In genomic region chr18:56083889-56084288, GRCh38 we compare ENCODE assay signal across 20 cellular contexts.
DNase-seq lines count a peak whose midpoint lies in the region; ATAC-seq, FAIRE-seq and TF ChIP-seq lines count a peak whose summit lies in the region.
"Had no signal": no experiment of that assay in that cellular context is flagged by ENCODE, and none has a peak within 500 bp of the region (broad histone marks: within the 10 kb centered on the region; RNA-seq: fewer than 3 reads in every experiment).

No MANE protein-coding gene starts in this region.

- H3K27ac ChIP-seq in heart right ventricle (peak overlapping the region; percentile 10 to 78 (median 60)), endothelial cell of umbilical vein (ENCODE audit: insufficient read depth, low read depth, low read length) (peak overlapping the region; percentile 95), subcutaneous abdominal adipose tissue (ENCODE audit: low read depth, low read length) (peak overlapping the region; percentile 5)
- H3K27ac ChIP-seq: ascending aorta, WERI-Rb-1 had no signal

- H3K79me2 ChIP-seq in endothelial cell of umbilical vein (ENCODE audit: control insufficient read depth, insufficient read depth, low read length), result no peaks in the 10 kb centered on the region

- FAIRE-seq in endothelial cell of umbilical vein (lab: Jason Lieb, UNC), result peak; percentile 59
- FAIRE-seq: GM18507 had no signal

- no peaks in the 10 kb centered on the region for H3K9me1 ChIP-seq in endothelial cell of umbilical vein (replicated peaks; ENCODE audit: control insufficient read depth, extremely low read depth, insufficient read depth, low read length)

- H3K4me1 ChIP-seq in heart right ventricle (peaks cover 8 to 41% (median 32%) of the 10 kb centered on the region in 9 donors), endothelial cell of umbilical vein (ENCODE audit: control insufficient read depth, extremely low read depth, insufficient read depth, low read length) (peaks cover 26% of the 10 kb centered on the region), subcutaneous abdominal adipose tissue (ENCODE audit: control insufficient read depth in 5 of 5, insufficient read depth in 5 of 5, low read length in 5 of 5) (peaks cover 2 to 23% (median 20%) of the 10 kb centered on the region in 5 donors)
- H3K4me1 ChIP-seq: ascending aorta had no signal

- H4K20me1 ChIP-seq in endothelial cell of umbilical vein (replicated peaks; ENCODE audit: control insufficient read depth, extremely low read depth, insufficient read depth, low read length), result no peaks in the 10 kb centered on the region

- no peak for DNase-seq in heart right ventricle
- DNase-seq in Right ventricle myocardium superior, result no peak
- peak; percentile 76 for DNase-seq in NCI-H2171 (lab: John Stamatoyannopoulos, UW)
- DNase-seq in endothelial cell of umbilical vein (ENCODE audit: low read depth, low spot score), result no peak
- no peak for DNase-seq in AML-193 (lab: John Stamatoyannopoulos, UW)
- no peak for DNase-seq in GM10248 (ENCODE audit: extremely low spot score)
- DNase-seq: activated CD4-positive, alpha-beta memory T cell treated with anti-CD3 and anti-CD28 coated beads for 36 hours; activated naive CD4-positive, alpha-beta T cell treated with anti-CD3 and anti-CD28 coated beads, Interleukin-2, amount 50 U/mL, for 16 hours; activated T-cell treated with anti-CD3 and anti-CD28 coated beads, Interleukin-2, amount 50 U/mL, for 1 hour; MV-4-11; NCI-H510A; occipital lobe; SIG-M5; stimulated activated CD4-positive, alpha-beta T cell treated with anti-CD3 and anti-CD28 coated beads, Interleukin-1b, Interleukin-23, amount 100 ng/mL, for 48 hours; T-helper 17 cell; WERI-Rb-1 had no signal

- H3K27me3 ChIP-seq in heart right ventricle, result no peaks in the 10 kb centered on the region
- H3K27me3 ChIP-seq in endothelial cell of umbilical vein (ENCODE audit: control insufficient read depth in 2 of 2, insufficient read depth in 2 of 2, low read length in 2 of 2), result no peaks in the 10 kb centered on the region
- H3K27me3 ChIP-seq in subcutaneous abdominal adipose tissue (ENCODE audit: control insufficient read depth in 5 of 5, insufficient read depth in 4 of 5, low read length in 5 of 5), result no peaks in the 10 kb centered on the region
- H3K27me3 ChIP-seq: ascending aorta had no signal

- peak overlapping the region; percentile 69 for H3K9ac ChIP-seq in endothelial cell of umbilical vein (replicated peaks; ENCODE audit: extremely low read depth, insufficient read depth, low read length)
- H3K9ac ChIP-seq in subcutaneous abdominal adipose tissue (ENCODE audit: low read length in 5 of 5), result no peak overlapping the region

- no peak for TF ChIP-seq POLR2A in endothelial cell of umbilical vein (IDR thresholded peaks at IDR 0.05; ENCODE audit: low read depth, low read length)

- H3K9me3 ChIP-seq in heart right ventricle, result no peaks in the 10 kb centered on the region
- H3K9me3 ChIP-seq in endothelial cell of umbilical vein (replicated peaks; ENCODE audit: control insufficient read depth, insufficient read depth, low read length), result no peaks in the 10 kb centered on the region
- H3K9me3 ChIP-seq in subcutaneous abdominal adipose tissue (ENCODE audit: control insufficient read depth in 5 of 5, low read length in 5 of 5), result no peaks in the 10 kb centered on the region
- H3K9me3 ChIP-seq: ascending aorta had no signal

- POLR2A ChIA-PET in endothelial cell of umbilical vein (lab: Charles Lee) (interaction anchor here (1.3 to 1.4 kb wide), 3 partner anchors 24 to 682 kb away, joined by 3 to 4 read pairs (median 3); no protein-coding TSS in a partner anchor), GM10248 (lab: Yijun Ruan, JAX) (no interaction called here)

- ATAC-seq in heart right ventricle (peak in 4 of 8 donors; percentile 23 to 56 (median 32)), Right ventricle myocardium superior (ENCODE audit: poor library complexity) (no peak), GM18858 (IDR thresholded peaks at IDR 0.05; ENCODE audit: unreplicated experiment) (no peak)
- ATAC-seq: T-helper 17 cell had no signal

- CTCF ChIA-PET in endothelial cell of umbilical vein (lab: Charles Lee) (interaction anchor here (1.0 to 2.0 kb wide), 10 partner anchors 10 to 493 kb away, joined by 3 to 13 read pairs (median 4); no protein-coding TSS in a partner anchor), GM10248 (lab: Yijun Ruan, JAX) (no interaction called here)

- peak overlapping the region; percentile 60 for H3K4me2 ChIP-seq in endothelial cell of umbilical vein (ENCODE audit: insufficient read depth, low read length)

- H2AFZ ChIP-seq in endothelial cell of umbilical vein (ENCODE audit: low read depth, low read length), result peak overlapping the region; percentile 5

- dilution Hi-C loops in endothelial cell of umbilical vein (cut with MboI; ENCODE audit: extremely low pct_ligation_motif_present, low sequenced_read_pairs), result no loop called here

- intact Hi-C loops in heart right ventricle (cut with DNase I) (loop anchor here in 3 of 10 donors (2.0 to 10.0 kb wide), 7 partner anchors 97 to 859 kb away; no protein-coding TSS in a partner anchor), Right ventricle myocardium superior (cut with DNase I) (no loop called here), endothelial cell of umbilical vein (cut with micrococcal nuclease) (loop anchor here (1.0 to 5.0 kb wide), 15 partner anchors 63 to 987 kb away; no protein-coding TSS in a partner anchor)

- H3K4me3 ChIP-seq in heart right ventricle, result no peak overlapping the region
- H3K4me3 ChIP-seq in endothelial cell of umbilical vein (replicated peaks in 1 of 3; ENCODE audit: insufficient read depth in 1 of 3, low read depth in 1 of 3, low read length in 3 of 3), result no peak overlapping the region
- no peak overlapping the region for H3K4me3 ChIP-seq in subcutaneous abdominal adipose tissue (ENCODE audit: low read depth in 1 of 5, low read length in 5 of 5)
- H3K4me3 ChIP-seq: ascending aorta had no signal

- no TSS peak for BruUV-seq in endothelial cell of umbilical vein (replicated peaks; lab: Mats Ljungman, UMichigan)

- WGBS in heart right ventricle, 2 donors, result 47 to 52% methylated on average over 3 of the region's 3 CpGs

- H3K36me3 ChIP-seq in heart right ventricle (no peaks in the 10 kb centered on the region), endothelial cell of umbilical vein (ENCODE audit: control insufficient read depth in 2 of 2, extremely low read depth in 1 of 2, insufficient read depth in 2 of 2, low read length in 2 of 2) (no peaks in the 10 kb centered on the region), subcutaneous abdominal adipose tissue (ENCODE audit: control insufficient read depth in 5 of 5, insufficient read depth in 5 of 5, low read length in 5 of 5) (no peaks in the 10 kb centered on the region)
- H3K36me3 ChIP-seq: ascending aorta, WERI-Rb-1 had no signal

- TF ChIP-seq CTCF in heart right ventricle (IDR thresholded peaks at IDR 0.05), result no peak
- TF ChIP-seq CTCF in endothelial cell of umbilical vein (IDR thresholded peaks at IDR 0.05; ENCODE audit: extremely low read depth in 1 of 2, insufficient read depth in 1 of 2, low read depth in 1 of 2, low read length in 2 of 2), result no peak
- TF ChIP-seq CTCF in GM10248 (IDR thresholded peaks at IDR 0.05; ENCODE audit: control extremely low read depth, extremely low read depth, low read depth, missing control alignments), result no peak

TF ChIP-seq in endothelial cell of umbilical vein, 7 proteins besides CTCF, POLR2A, EP300 and RAD21:
- TF ChIP-seq JUN (IDR thresholded peaks at IDR 0.05; ENCODE audit: borderline replicate concordance, insufficient read depth, insufficient read length, low read depth) (no peak), GATA2 (IDR thresholded peaks at IDR 0.05; ENCODE audit: insufficient read depth, insufficient read length, low read depth, low read length) (no peak), POLR2AphosphoS5 (IDR thresholded peaks at IDR 0.05; ENCODE audit: insufficient read depth, low read depth, low read length) (no peak), FOS (IDR thresholded peaks at IDR 0.05; ENCODE audit: borderline replicate concordance, insufficient read depth, low read length) (no peak), MYC (IDR thresholded peaks at IDR 0.05; ENCODE audit: low read depth, low read length) (no peak), EZH2 (IDR thresholded peaks at IDR 0.05; ENCODE audit: borderline replicate concordance, low read depth, low read length, severe bottlenecking) (no peak), MAX (IDR thresholded peaks at IDR 0.05; ENCODE audit: insufficient read depth, insufficient read length) (no peak)

Comparison
In these comparisons a context has a peak if more than half of its experiments do, and no peak if none do; other contexts are left out.
1. H3K27ac ChIP-seq: peak in every context shown above with its lines; median percentile 95 in endothelial cell of umbilical vein; 60 in heart right ventricle; 5 in subcutaneous abdominal adipose tissue.